In the genomic region with DNA sequence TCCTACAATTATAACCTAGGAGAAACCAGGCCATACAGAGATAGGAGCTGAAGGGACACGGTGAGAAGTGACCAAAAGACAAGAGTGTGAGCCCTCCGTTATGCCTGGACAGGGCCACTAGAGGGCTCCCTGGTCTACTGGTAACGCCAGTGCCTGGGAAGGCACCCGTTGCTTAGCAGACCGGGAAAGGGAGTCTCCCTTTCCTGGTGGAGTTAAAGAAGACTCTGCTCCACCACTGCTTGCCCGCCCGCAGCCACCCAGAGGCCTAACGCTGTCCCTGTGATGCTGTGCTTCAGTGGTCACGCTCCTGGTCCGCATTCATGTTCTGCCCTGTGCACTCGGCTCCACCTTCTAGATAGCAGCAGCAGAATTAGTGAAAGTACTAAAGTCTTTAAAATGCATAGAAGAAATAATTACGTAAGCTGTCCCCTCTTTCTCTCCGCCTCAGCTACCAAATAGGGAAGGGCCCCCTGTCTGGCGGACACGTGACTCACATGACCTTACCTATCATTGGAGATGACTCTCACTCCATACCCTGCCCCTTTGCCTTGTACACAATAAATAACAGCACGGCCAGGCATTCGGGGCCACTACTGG, we compare ENCODE assay signal across 8 cellular contexts. TPM values are rescaled to one million over a fixed set of nuclear protein-coding genes. Genes with fewer than 3 reads are reported as not detected.
DNase-seq lines count a peak whose midpoint lies in the region; ATAC-seq and TF ChIP-seq lines count a peak whose summit lies in the region.

No MANE protein-coding gene starts in this region.

- H3K4me1 ChIP-seq in right cardiac atrium (ENCODE audit: control insufficient read depth, insufficient read depth, low read length), result no peaks in the 10 kb centered on the region

- WGBS in right cardiac atrium, result 18% methylated on average over 17 of the region's 17 CpGs

- H3K9me3 ChIP-seq in right cardiac atrium (ENCODE audit: control insufficient read depth, low read length), result no peaks in the 10 kb centered on the region

- peak; percentile 81 for ATAC-seq in GM19455 (IDR thresholded peaks at IDR 0.05; ENCODE audit: unreplicated experiment)
- ATAC-seq in right cardiac atrium, result peak; percentile 90 to 91
- ATAC-seq in GM18505 (IDR thresholded peaks at IDR 0.05; ENCODE audit: unreplicated experiment), result no peak

- intact Hi-C loops in right cardiac atrium (cut with DNase I), result no loop called here

- H3K27ac ChIP-seq in angular gyrus (ENCODE audit: low read depth, low read length) (peak overlapping the region; percentile 66), right cardiac atrium (ENCODE audit: low read length) (no peak overlapping the region)

- no peak overlapping the region for H3K4me3 ChIP-seq in right cardiac atrium (ENCODE audit: low read length)

- no peaks in the 10 kb centered on the region for H3K27me3 ChIP-seq in right cardiac atrium (ENCODE audit: control insufficient read depth, insufficient read depth)

- no peak for TF ChIP-seq POLR2A in GM18505 (IDR thresholded peaks at IDR 0.05; ENCODE audit: borderline replicate concordance, extremely low read depth, insufficient read depth, insufficient read length)

- peak; percentile 81 for DNase-seq in AG20443 (ENCODE audit: low spot score)
- DNase-seq in NCI-H1436 (lab: John Stamatoyannopoulos, UW), result peak; percentile 78
- DNase-seq in T-helper 1 cell, result peak in 4 of 5 donors; percentile 42 to 61 (median 52)
- peak; percentile 86 to 93 (median 89) for DNase-seq in right cardiac atrium
- DNase-seq in pulmonary artery endothelial cell (ENCODE audit: low read depth, low spot score), result peak; percentile 41

RNA-seq across cellular contexts. Expression of gene KDELR2, which starts 32.5 kb away (rescaled TPM):
- total RNA-seq in right cardiac atrium, result 100 to 1,000 TPM in 1 of 4 donors, 10 to 100 TPM in 3; 56.0 to 114 (median 79.5) TPM
- 58.1 TPM for polyA plus RNA-seq in right cardiac atrium
- 140 and 188 TPM in 2 replicates for total RNA-seq in pulmonary artery endothelial cell

RNA-seq across cellular contexts. Expression of gene GRID2IP, which starts 34.8 kb away (rescaled TPM):
- total RNA-seq in right cardiac atrium (under 1 TPM in 2 of 4 donors, not detected in 2; 0.09 to 0.20 TPM), pulmonary artery endothelial cell (0.04 TPM in 1 of 2 replicates, not detected in the other)
- polyA plus RNA-seq in right cardiac atrium, result 0.05 TPM
